Comparison of ENCODE assay signal across 18 cellular contexts in the genomic region with DNA sequence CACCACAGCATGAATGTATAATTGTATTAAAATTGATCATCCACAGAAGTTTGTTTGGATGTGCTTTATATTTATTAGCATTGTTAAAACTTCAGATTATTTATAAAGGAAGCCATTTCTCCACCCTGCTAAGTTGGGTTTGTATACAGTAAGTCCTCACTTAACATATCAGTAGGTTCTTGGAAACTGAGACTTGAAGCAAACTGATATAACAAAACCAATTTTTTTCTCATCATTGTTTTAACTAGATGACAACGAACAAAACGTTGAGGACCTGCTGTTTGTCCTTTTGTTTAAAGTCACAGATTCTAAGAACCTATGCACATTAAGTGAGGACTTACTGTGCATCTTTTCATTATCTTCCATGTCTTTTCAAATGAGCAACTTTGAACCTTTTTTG. TPM values are rescaled to one million over a fixed set of nuclear protein-coding genes. Genes with fewer than 3 reads are reported as not detected.
DNase-seq lines count a peak whose midpoint lies in the region; ATAC-seq and TF ChIP-seq lines count a peak whose summit lies in the region.
"Had no signal": no experiment of that assay in that cellular context is flagged by ENCODE, and none has a peak within 500 bp of the region (broad histone marks: within the 10 kb centered on the region; RNA-seq: fewer than 3 reads in every experiment).

No MANE protein-coding gene starts in this region.

- no peak overlapping the region for H3K9ac ChIP-seq in HUES64 (ENCODE audit: low read depth, low read length)
- H3K9ac ChIP-seq in iPS-20b (ENCODE audit: low read depth, low read length), result no peak overlapping the region
- no peak overlapping the region for H3K9ac ChIP-seq in colonic mucosa (ENCODE audit: low read depth in 2 of 2, low read length in 2 of 2)
- H3K9ac ChIP-seq: GM23248 had no signal

- H3K36me3 ChIP-seq in CD8-positive, alpha-beta T cell (ENCODE audit: insufficient read depth, low read length), result peaks cover 6% of the 10 kb centered on the region
- H3K36me3 ChIP-seq in HUES64 (ENCODE audit: insufficient read depth, low read length) (peaks cover 67% of the 10 kb centered on the region), iPS-20b (ENCODE audit: insufficient read depth, low read depth, low read length) (peaks cover 65% of the 10 kb centered on the region), colonic mucosa (no peaks in the 10 kb centered on the region)

- peak overlapping the region; percentile 93 for H3K27ac Mint-ChIP-seq in activated T-cell treated with anti-CD3 and anti-CD28 coated beads, Interleukin-2, amount 50 U/mL, for 72 hours
- no peak overlapping the region for H3K27ac Mint-ChIP-seq in activated T-cell treated with anti-CD3 and anti-CD28 coated beads, Interleukin-2, amount 50 U/mL, for 24 hours
- peak overlapping the region; percentile 14 for H3K27ac Mint-ChIP-seq in CD8-positive, alpha-beta T cell
- H3K27ac Mint-ChIP-seq: CD14-positive monocyte had no signal

- WGBS in HUES64, result 41% methylated on average over 2 of the region's 2 CpGs

- H3K27ac ChIP-seq in CD8-positive, alpha-beta T cell (ENCODE audit: low read depth, low read length), result no peak overlapping the region
- H3K27ac ChIP-seq in HUES64 (ENCODE audit: low read depth, low read length), result peak overlapping the region; percentile 70; the same call in 1 of the 2 replicates
- peak overlapping the region; percentile 30 for H3K27ac ChIP-seq in iPS-20b (ENCODE audit: low read length)
- H3K27ac ChIP-seq in colonic mucosa, result no peak overlapping the region
- H3K27ac ChIP-seq: GM23248 had no signal

- no peak overlapping the region for H3K4me3 ChIP-seq in CD8-positive, alpha-beta T cell (ENCODE audit: low read depth, low read length)
- no peak overlapping the region for H3K4me3 ChIP-seq in HUES64 (ENCODE audit: low read length)
- H3K4me3 ChIP-seq in iPS-20b (ENCODE audit: low read length), result peak overlapping the region; percentile 3; the same call in 1 of the 2 replicates
- no peak overlapping the region for H3K4me3 ChIP-seq in colonic mucosa
- H3K4me3 ChIP-seq: GM23248 had no signal

- no peak for DNase-seq in activated T-cell treated with anti-CD3 and anti-CD28 coated beads, Interleukin-2, amount 50 U/mL, for 72 hours
- no peak for DNase-seq in activated T-cell treated with anti-CD3 and anti-CD28 coated beads, Interleukin-2, amount 50 U/mL, for 24 hours
- no peak for DNase-seq in CD8-positive, alpha-beta T cell
- DNase-seq in colonic mucosa, result no peak
- no peak for DNase-seq in NCI-H526 (lab: John Stamatoyannopoulos, UW)
- DNase-seq: GM23248, Kasumi-1, NCI-H1417, NCI-H1930, NCI-H2171, NCI-H446 treated with DMSO at 0.1 percent for 48 hours, NCI-H82 had no signal

- POLR2A ChIA-PET in CD8-positive, alpha-beta T cell (lab: Charles Lee), result no interaction called here

- peaks cover 4 to 16% of the 10 kb centered on the region in 2 donors for H3K36me3 Mint-ChIP-seq in activated T-cell treated with anti-CD3 and anti-CD28 coated beads, Interleukin-2, amount 50 U/mL, for 72 hours (ENCODE audit: insufficient read depth in 2 of 2)
- peaks cover 85% of the 10 kb centered on the region for H3K36me3 Mint-ChIP-seq in activated T-cell treated with anti-CD3 and anti-CD28 coated beads, Interleukin-2, amount 50 U/mL, for 24 hours (ENCODE audit: low read depth)
- H3K36me3 Mint-ChIP-seq in CD8-positive, alpha-beta T cell, result peaks cover 39% of the 10 kb centered on the region

- no peaks in the 10 kb centered on the region for H3K27me3 Mint-ChIP-seq in activated T-cell treated with anti-CD3 and anti-CD28 coated beads, Interleukin-2, amount 50 U/mL, for 72 hours (ENCODE audit: low read depth)
- no peaks in the 10 kb centered on the region for H3K27me3 Mint-ChIP-seq in activated T-cell treated with anti-CD3 and anti-CD28 coated beads, Interleukin-2, amount 50 U/mL, for 24 hours
- H3K27me3 Mint-ChIP-seq in CD8-positive, alpha-beta T cell (ENCODE audit: low read depth), result no peaks in the 10 kb centered on the region

- ATAC-seq in activated T-cell treated with anti-CD3 and anti-CD28 coated beads, Interleukin-2, amount 50 U/mL, for 72 hours (replicated peaks in 1 of 2), result no peak
- ATAC-seq in CD8-positive, alpha-beta T cell, result no peak
- ATAC-seq in HG03039 (IDR thresholded peaks at IDR 0.05; ENCODE audit: unreplicated experiment), result no peak
- ATAC-seq: Panc1, Right ventricle myocardium inferior had no signal

- no peaks in the 10 kb centered on the region for H3K9me3 ChIP-seq in CD8-positive, alpha-beta T cell (ENCODE audit: low read length)
- no peaks in the 10 kb centered on the region for H3K9me3 ChIP-seq in HUES64 (ENCODE audit: insufficient read depth, low read depth, low read length)
- no peaks in the 10 kb centered on the region for H3K9me3 ChIP-seq in iPS-20b (ENCODE audit: insufficient read depth, low read depth, low read length)
- H3K9me3 ChIP-seq in colonic mucosa, result no peaks in the 10 kb centered on the region

- peaks cover 8% of the 10 kb centered on the region for H3K4me1 Mint-ChIP-seq in activated T-cell treated with anti-CD3 and anti-CD28 coated beads, Interleukin-2, amount 50 U/mL, for 72 hours (ENCODE audit: low read depth)
- H3K4me1 Mint-ChIP-seq in activated T-cell treated with anti-CD3 and anti-CD28 coated beads, Interleukin-2, amount 50 U/mL, for 24 hours (ENCODE audit: low read depth), result peaks cover 19% of the 10 kb centered on the region
- H3K4me1 Mint-ChIP-seq in CD8-positive, alpha-beta T cell (ENCODE audit: low read depth), result peaks cover 3% of the 10 kb centered on the region
- H3K4me1 Mint-ChIP-seq: CD14-positive monocyte had no signal

- H3K9me3 Mint-ChIP-seq in activated T-cell treated with anti-CD3 and anti-CD28 coated beads, Interleukin-2, amount 50 U/mL, for 72 hours, result no peaks in the 10 kb centered on the region
- H3K9me3 Mint-ChIP-seq in activated T-cell treated with anti-CD3 and anti-CD28 coated beads, Interleukin-2, amount 50 U/mL, for 24 hours, result no peaks in the 10 kb centered on the region
- no peaks in the 10 kb centered on the region for H3K9me3 Mint-ChIP-seq in CD8-positive, alpha-beta T cell
- H3K9me3 Mint-ChIP-seq: CD14-positive monocyte had no signal

- H3K4me1 ChIP-seq in CD8-positive, alpha-beta T cell (ENCODE audit: insufficient read depth, low read length), result no peaks in the 10 kb centered on the region
- peaks cover 27% of the 10 kb centered on the region for H3K4me1 ChIP-seq in HUES64 (ENCODE audit: insufficient read depth, low read length)
- peaks cover 25% of the 10 kb centered on the region; the same call in 1 of the 2 replicates for H3K4me1 ChIP-seq in iPS-20b (ENCODE audit: insufficient read depth, low read length)
- H3K4me1 ChIP-seq in colonic mucosa, result peaks cover under 1% of the 10 kb centered on the region

- intact Hi-C loops in CD8-positive, alpha-beta T cell (cut with DNase I, micrococcal nuclease), result no loop called here
- intact Hi-C loops in colonic mucosa (cut with DNase I), result no loop called here

- CTCF ChIA-PET in CD8-positive, alpha-beta T cell (lab: Charles Lee), result no interaction called here

- H3K27me3 ChIP-seq in CD8-positive, alpha-beta T cell (ENCODE audit: insufficient read depth, low read length), result no peaks in the 10 kb centered on the region
- H3K27me3 ChIP-seq in HUES64 (ENCODE audit: insufficient read depth, low read length) (no peaks in the 10 kb centered on the region), iPS-20b (ENCODE audit: insufficient read depth, low read length) (no peaks in the 10 kb centered on the region), colonic mucosa (no peaks in the 10 kb centered on the region)

- no peak for TF ChIP-seq CTCF in CD8-positive, alpha-beta T cell (IDR thresholded peaks at IDR 0.05)
- no peak for TF ChIP-seq CTCF in colonic mucosa (IDR thresholded peaks at IDR 0.05)

- no peak overlapping the region for H3K4me3 Mint-ChIP-seq in activated T-cell treated with anti-CD3 and anti-CD28 coated beads, Interleukin-2, amount 50 U/mL, for 72 hours
- no peak overlapping the region for H3K4me3 Mint-ChIP-seq in activated T-cell treated with anti-CD3 and anti-CD28 coated beads, Interleukin-2, amount 50 U/mL, for 24 hours
- no peak overlapping the region for H3K4me3 Mint-ChIP-seq in CD8-positive, alpha-beta T cell
- H3K4me3 Mint-ChIP-seq: CD14-positive monocyte had no signal

RNA-seq across cellular contexts. Expression of a gene that starts 17.1 kb away (rescaled TPM):
- 10 to 100 TPM; 16.3 to 19.1 TPM for total RNA-seq in activated T-cell treated with anti-CD3 and anti-CD28 coated beads, Interleukin-2, amount 50 U/mL, for 72 hours
- total RNA-seq in CD8-positive, alpha-beta T cell, result 10 to 100 TPM; 16.3 to 17.5 TPM
- polyA plus RNA-seq in HUES64 (2013, experiment 1 of 2), result 14.1 TPM
- polyA plus RNA-seq in HUES64 (2013, experiment 2 of 2), result 17.8 TPM
- total RNA-seq in colonic mucosa, result 10 to 100 TPM; 17.8 to 18.1 TPM

RNA-seq across cellular contexts. Expression of a gene that starts 27.1 kb away (rescaled TPM):
- 10 to 100 TPM; 13.3 to 14.7 TPM for total RNA-seq in activated T-cell treated with anti-CD3 and anti-CD28 coated beads, Interleukin-2, amount 50 U/mL, for 72 hours
- 10 to 100 TPM; 20.5 to 22.2 TPM for total RNA-seq in CD8-positive, alpha-beta T cell
- 8.3 TPM for polyA plus RNA-seq in HUES64 (2013, experiment 1 of 2)
- 7.5 TPM for polyA plus RNA-seq in HUES64 (2013, experiment 2 of 2)
- 1 to 10 TPM; 7.6 to 8.1 TPM for total RNA-seq in colonic mucosa

RNA-seq across cellular contexts. Expression of a gene that starts 27.2 kb away (rescaled TPM):
- total RNA-seq in activated T-cell treated with anti-CD3 and anti-CD28 coated beads, Interleukin-2, amount 50 U/mL, for 72 hours, result 10 to 100 TPM; 30.4 to 34.6 TPM
- total RNA-seq in CD8-positive, alpha-beta T cell, result 10 to 100 TPM; 40.1 to 48.3 TPM
- 24.3 TPM for polyA plus RNA-seq in HUES64 (2013, experiment 1 of 2)
- polyA plus RNA-seq in HUES64 (2013, experiment 2 of 2), result 23.6 TPM
- total RNA-seq in colonic mucosa, result 10 to 100 TPM; 35.5 to 37.3 TPM

Comparison
In these comparisons a context has a peak if more than half of its experiments do, and no peak if none do; other contexts are left out.
1. H3K27ac ChIP-seq: peak in HUES64 (single experiment) and iPS-20b (single experiment); none in CD8-positive, alpha-beta T cell (single experiment) and colonic mucosa (single experiment).